20 cellular contexts compared by ENCODE assay signal in genomic region chr4:169340834-169341233, GRCh38.
DNase-seq lines count a peak whose midpoint lies in the region; ATAC-seq, FAIRE-seq and TF ChIP-seq lines count a peak whose summit lies in the region.
"Had no signal": no experiment of that assay in that cellular context is flagged by ENCODE, and none has a peak within 500 bp of the region (broad histone marks: within the 10 kb centered on the region; RNA-seq: fewer than 3 reads in every experiment).

No MANE protein-coding gene starts in this region.

- H3K9ac ChIP-seq in BLaER1 = no peak overlapping the region

- peak in 33 of 56 donors; percentile 2 to 75 (median 21) for DNase-seq in amygdala (lab: John Stamatoyannopoulos, UW)
- peak; percentile 46 for DNase-seq in midbrain (lab: John Stamatoyannopoulos, UW)
- DNase-seq in NCI-H1694 treated with DMSO at 0.1 percent for 48 hours (lab: John Stamatoyannopoulos, UW) = no peak
- no peak for DNase-seq in D721Med (ENCODE audit: insufficient read length, low spot score)
- DNase-seq in GM10266 (ENCODE audit: extremely low spot score) = no peak
- no peak for DNase-seq in activated CD8-positive, alpha-beta memory T cell treated with anti-CD3 and anti-CD28 coated beads for 24 hours
- DNase-seq: 8988T; activated naive CD4-positive, alpha-beta T cell treated with anti-CD3 and anti-CD28 coated beads, Interleukin-2, amount 10 ng/mL, durations not matched to agents 7 days and 5 days; activated T-cell treated with anti-CD3 and anti-CD28 coated beads, Interleukin-2, amount 50 U/mL, for 48 hours; aorta; H7; NCI-H524; Peyer's patch; right cardiac atrium; stimulated activated CD4-positive, alpha-beta T cell treated with anti-CD3 and anti-CD28 coated beads, Interleukin-12 subunit alpha, Interleukin-12 subunit beta, amount 100 ng/mL, for 4 hours; stimulated activated naive CD8-positive, alpha-beta T cell treated with anti-CD3 and anti-CD28 coated beads, Interleukin-15, amount 100 ng/mL, for 72 hours had no signal

- peak; percentile 0 for ATAC-seq in HG02870 (IDR thresholded peaks at IDR 0.05; ENCODE audit: unreplicated experiment)
- ATAC-seq: right cardiac atrium; stimulated activated naive CD8-positive, alpha-beta T cell treated with anti-CD3 and anti-CD28 coated beads, Interleukin-15, amount 100 ng/mL, for 72 hours had no signal

- H4K20me1 ChIP-seq in BLaER1 = no peaks in the 10 kb centered on the region

- H3K4me2 ChIP-seq in BLaER1 = 0 out of 2 replicates have a peak overlapping the region, but pooled peaks have one; percentile 17

- no peaks in the 10 kb centered on the region for H3K27me3 ChIP-seq in BLaER1
- H3K27me3 ChIP-seq: Peyer's patch, upper lobe of left lung had no signal

- H3K27ac ChIP-seq in BLaER1 = no peak overlapping the region
- H3K27ac ChIP-seq: epithelial cell of prostate, Peyer's patch, upper lobe of left lung had no signal

- H3K4me1 ChIP-seq in BLaER1 = peaks cover 6% of the 10 kb centered on the region
- H3K4me1 ChIP-seq: Peyer's patch, upper lobe of left lung had no signal

- no peaks in the 10 kb centered on the region for H3K36me3 ChIP-seq in BLaER1
- H3K36me3 ChIP-seq: Peyer's patch, upper lobe of left lung had no signal

- TF ChIP-seq CTCF in D721Med (IDR thresholded peaks at IDR 0.05; ENCODE audit: insufficient read depth, missing control alignments) (no peak), GM10266 (IDR thresholded peaks at IDR 0.05; ENCODE audit: control insufficient read depth, insufficient read depth, low read depth, missing control alignments) (no peak)

- FAIRE-seq in D721Med (lab: Jason Lieb, UNC) = no peak

- no peak overlapping the region for H3K4me3 ChIP-seq in BLaER1
- H3K4me3 ChIP-seq: Peyer's patch, upper lobe of left lung had no signal

- H3K9me3 ChIP-seq in BLaER1 = no peaks in the 10 kb centered on the region
- H3K9me3 ChIP-seq: Peyer's patch, upper lobe of left lung had no signal

Comparison
In these comparisons a context has a peak if more than half of its experiments do, and no peak if none do; other contexts are left out.
1. DNase-seq: peak in amygdala (33 of 56) and midbrain (single experiment); none in NCI-H1694 treated with DMSO at 0.1 percent for 48 hours (single experiment), D721Med (single experiment), GM10266 (single experiment) and activated CD8-positive, alpha-beta memory T cell treated with anti-CD3 and anti-CD28 coated beads for 24 hours (single experiment).